ENCODE assay signal across 38 cellular contexts in the genomic region with DNA sequence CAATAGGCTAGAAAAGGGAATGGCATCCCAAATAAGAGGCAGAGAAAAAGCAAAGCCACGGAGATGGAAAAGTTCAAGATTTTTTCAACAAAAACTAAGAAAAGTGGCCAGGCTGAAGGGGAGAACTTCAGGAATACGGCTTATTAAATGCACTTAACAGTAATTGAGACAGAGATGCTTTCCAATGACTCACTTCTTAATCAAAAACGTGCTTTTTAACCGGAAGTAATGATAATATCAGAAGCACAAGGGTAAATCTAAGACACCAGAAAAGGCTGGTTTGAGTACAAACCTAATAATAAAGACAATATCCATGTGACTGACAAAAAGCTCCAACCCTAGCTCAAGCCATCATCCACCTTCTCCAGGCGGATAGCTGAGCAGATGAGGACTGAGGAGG. TPM values are rescaled to one million over a fixed set of nuclear protein-coding genes. Genes with fewer than 3 reads are reported as not detected.
"Had no signal": no experiment of that assay in that cellular context is flagged by ENCODE, and none has a peak within 500 bp of the region (broad histone marks: within the 10 kb centered on the region; RNA-seq: fewer than 3 reads in every experiment).

No MANE protein-coding gene starts in this region.

- H3K4me1 Mint-ChIP-seq: activated naive CD4-positive, alpha-beta T cell treated with anti-CD3 and anti-CD28 coated beads, Interleukin-2, amount 10 ng/mL, durations not matched to agents 7 days and 5 days; activated naive CD4-positive, alpha-beta T cell treated with anti-CD3 and anti-CD28 coated beads, Interleukin-2, amount 50 U/mL, for 24 hours; activated naive CD8-positive, alpha-beta T cell treated with anti-CD3 and anti-CD28 coated beads for 36 hours; activated naive CD8-positive, alpha-beta T cell treated with anti-CD3 and anti-CD28 coated beads, Interleukin-2, amount 10 ng/mL, durations not matched to agents 7 days and 5 days; activated naive CD8-positive, alpha-beta T cell treated with anti-CD3 and anti-CD28 coated beads, Interleukin-2, amount 50 U/mL, for 24 hours; activated T-helper 17 cell treated with anti-CD3 and anti-CD28 coated beads, Interleukin-2, amount 50 U/mL, for 72 hours; brain; central memory CD8-positive, alpha-beta T cell had no signal

- H3K9me3 ChIP-seq: adrenal gland, ascending aorta, body of pancreas, breast epithelium had no signal

- H3K27ac ChIP-seq: adrenal gland, ascending aorta, body of pancreas, brain microvascular endothelial cell, breast epithelium, cardiac muscle cell had no signal

- DNase-seq: activated effector memory CD4-positive, alpha-beta T cell treated with anti-CD3 and anti-CD28 coated beads, Interleukin-2, amount 50 U/mL, for 16 hours; activated effector memory CD4-positive, alpha-beta T cell treated with Interleukin-2 at 50 U/mL for 16 hours; activated gamma-delta T cell; activated gamma-delta T cell treated with Interleukin-2 at 50 U/mL for 16 hours; activated naive CD4-positive, alpha-beta T cell; activated naive CD4-positive, alpha-beta T cell treated with anti-CD3 and anti-CD28 coated beads for 36 hours; activated naive CD4-positive, alpha-beta T cell treated with anti-CD3 and anti-CD28 coated beads, Interleukin-2, amount 10 ng/mL, durations not matched to agents 7 days and 5 days; activated naive CD4-positive, alpha-beta T cell treated with anti-CD3 and anti-CD28 coated beads, Interleukin-2, amount 50 U/mL, for 16 hours; activated naive CD4-positive, alpha-beta T cell treated with Interleukin-2 at 50 U/mL for 16 hours; activated naive CD8-positive, alpha-beta T cell treated with anti-CD3 and anti-CD28 coated beads for 36 hours; activated naive CD8-positive, alpha-beta T cell treated with anti-CD3 and anti-CD28 coated beads, Interleukin-2, amount 10 ng/mL, durations not matched to agents 7 days and 5 days; activated naive CD8-positive, alpha-beta T cell treated with anti-CD3 and anti-CD28 coated beads, Interleukin-2, amount 50 U/mL, for 24 hours; activated T-cell treated with anti-CD3 and anti-CD28 coated beads, Interleukin-2, amount 50 U/mL, for 24 hours; activated T-cell treated with anti-CD3 and anti-CD28 coated beads, Interleukin-2, amount 50 U/mL, for 4 hours; activated T-cell treated with anti-CD3 and anti-CD28 coated beads, Interleukin-2, amount 50 U/mL, for 48 hours; activated T-cell treated with anti-CD3 and anti-CD28 coated beads, Interleukin-2, amount 50 U/mL, for 72 hours; adrenal gland; amniotic stem cell; amygdala; anterior cingulate cortex; aorta; body of pancreas; brain microvascular endothelial cell; caudate nucleus; central memory CD4-positive, alpha-beta T cell; cerebellar nuclear complex had no signal

- H3K27ac Mint-ChIP-seq: activated naive CD4-positive, alpha-beta T cell treated with anti-CD3 and anti-CD28 coated beads for 36 hours; activated naive CD4-positive, alpha-beta T cell treated with anti-CD3 and anti-CD28 coated beads, Interleukin-2, amount 10 ng/mL, durations not matched to agents 7 days and 5 days; activated naive CD4-positive, alpha-beta T cell treated with anti-CD3 and anti-CD28 coated beads, Interleukin-2, amount 50 U/mL, for 24 hours; activated naive CD4-positive, alpha-beta T cell treated with anti-CD3 and anti-CD28 coated beads, Interleukin-2, amount 50 U/mL, for 72 hours; activated naive CD8-positive, alpha-beta T cell; activated naive CD8-positive, alpha-beta T cell treated with anti-CD3 and anti-CD28 coated beads for 36 hours; activated naive CD8-positive, alpha-beta T cell treated with anti-CD3 and anti-CD28 coated beads, Interleukin-2, amount 10 ng/mL, durations not matched to agents 7 days and 5 days; activated naive CD8-positive, alpha-beta T cell treated with anti-CD3 and anti-CD28 coated beads, Interleukin-2, amount 50 U/mL, for 24 hours; activated T-cell treated with anti-CD3 and anti-CD28 coated beads, Interleukin-2, amount 50 U/mL, for 24 hours; activated T-cell treated with anti-CD3 and anti-CD28 coated beads, Interleukin-2, amount 50 U/mL, for 72 hours; activated T-helper 1 cell treated with anti-CD3 and anti-CD28 coated beads, Interleukin-12 subunit alpha, Interleukin-12 subunit beta, Interleukin-2, Interleukin-4 antibody, amounts not matched to agents 30 ng/mL and 10 ng/mL and 1 ng/mL, durations not matched to agents 14 hours and 24 hours and 36 hours; activated T-helper 17 cell treated with anti-CD3 and anti-CD28 coated beads, Interleukin-2, amount 50 U/mL, for 72 hours; activated T-helper 2 cell treated with anti-CD3 and anti-CD28 coated beads, Interferon-gamma antibody, Interleukin-2, Interleukin-4, amounts not matched to agents 10 μg/mL and 5 μg/mL and 100 μg/mL, durations not matched to agents 14 hours and 24 hours and 36 hours; brain had no signal

- ATAC-seq: activated naive CD4-positive, alpha-beta T cell treated with anti-CD3 and anti-CD28 coated beads, Interleukin-2, amount 50 U/mL, for 72 hours; activated naive CD8-positive, alpha-beta T cell treated with anti-CD3 and anti-CD28 coated beads, Interleukin-2, amount 50 U/mL, for 24 hours; activated T-cell treated with anti-CD3 and anti-CD28 coated beads, Interleukin-2, amount 50 U/mL, for 4 hours; activated T-cell treated with anti-CD3 and anti-CD28 coated beads, Interleukin-2, amount 50 U/mL, for 72 hours; activated T-helper 17 cell treated with anti-CD3 and anti-CD28 coated beads, Interleukin-2, amount 50 U/mL, for 72 hours; body of pancreas had no signal

- H3K36me3 Mint-ChIP-seq: activated naive CD4-positive, alpha-beta T cell treated with anti-CD3 and anti-CD28 coated beads, Interleukin-2, amount 10 ng/mL, durations not matched to agents 7 days and 5 days; activated naive CD4-positive, alpha-beta T cell treated with anti-CD3 and anti-CD28 coated beads, Interleukin-2, amount 50 U/mL, for 24 hours; activated naive CD4-positive, alpha-beta T cell treated with anti-CD3 and anti-CD28 coated beads, Interleukin-2, amount 50 U/mL, for 72 hours; activated naive CD8-positive, alpha-beta T cell; activated naive CD8-positive, alpha-beta T cell treated with anti-CD3 and anti-CD28 coated beads for 36 hours; activated naive CD8-positive, alpha-beta T cell treated with anti-CD3 and anti-CD28 coated beads, Interleukin-2, amount 10 ng/mL, durations not matched to agents 7 days and 5 days; brain had no signal

- H3K36me3 ChIP-seq: adrenal gland, ascending aorta, brain microvascular endothelial cell, breast epithelium, cardiac muscle cell had no signal

- H3K9me3 Mint-ChIP-seq: activated naive CD4-positive, alpha-beta T cell treated with anti-CD3 and anti-CD28 coated beads for 36 hours; activated naive CD4-positive, alpha-beta T cell treated with anti-CD3 and anti-CD28 coated beads, Interleukin-2, amount 10 ng/mL, durations not matched to agents 7 days and 5 days; activated naive CD4-positive, alpha-beta T cell treated with anti-CD3 and anti-CD28 coated beads, Interleukin-2, amount 50 U/mL, for 24 hours; activated naive CD4-positive, alpha-beta T cell treated with anti-CD3 and anti-CD28 coated beads, Interleukin-2, amount 50 U/mL, for 72 hours; activated naive CD8-positive, alpha-beta T cell treated with anti-CD3 and anti-CD28 coated beads for 36 hours; activated naive CD8-positive, alpha-beta T cell treated with anti-CD3 and anti-CD28 coated beads, Interleukin-2, amount 10 ng/mL, durations not matched to agents 7 days and 5 days; activated naive CD8-positive, alpha-beta T cell treated with anti-CD3 and anti-CD28 coated beads, Interleukin-2, amount 50 U/mL, for 24 hours; activated T-cell treated with anti-CD3 and anti-CD28 coated beads, Interleukin-2, amount 50 U/mL, for 24 hours; activated T-cell treated with anti-CD3 and anti-CD28 coated beads, Interleukin-2, amount 50 U/mL, for 4 hours; activated T-cell treated with anti-CD3 and anti-CD28 coated beads, Interleukin-2, amount 50 U/mL, for 72 hours; activated T-helper 1 cell treated with anti-CD3 and anti-CD28 coated beads, Interleukin-12 subunit alpha, Interleukin-12 subunit beta, Interleukin-2, Interleukin-4 antibody, amounts not matched to agents 30 ng/mL and 10 ng/mL and 1 ng/mL, durations not matched to agents 14 hours and 24 hours and 36 hours; activated T-helper 2 cell treated with anti-CD3 and anti-CD28 coated beads, Interferon-gamma antibody, Interleukin-2, Interleukin-4, amounts not matched to agents 10 μg/mL and 5 μg/mL and 100 μg/mL, durations not matched to agents 14 hours and 24 hours and 36 hours; central memory CD8-positive, alpha-beta T cell had no signal

- H3K27me3 ChIP-seq: adrenal gland, ascending aorta, body of pancreas, brain microvascular endothelial cell, breast epithelium, cardiac muscle cell had no signal

- H3K4me1 ChIP-seq: adrenal gland, ascending aorta, body of pancreas, breast epithelium had no signal

- H3K4me3 Mint-ChIP-seq: activated naive CD4-positive, alpha-beta T cell treated with anti-CD3 and anti-CD28 coated beads for 36 hours; activated naive CD4-positive, alpha-beta T cell treated with anti-CD3 and anti-CD28 coated beads, Interleukin-2, amount 10 ng/mL, durations not matched to agents 7 days and 5 days; activated naive CD4-positive, alpha-beta T cell treated with anti-CD3 and anti-CD28 coated beads, Interleukin-2, amount 50 U/mL, for 24 hours; activated naive CD8-positive, alpha-beta T cell; activated naive CD8-positive, alpha-beta T cell treated with anti-CD3 and anti-CD28 coated beads for 36 hours; activated naive CD8-positive, alpha-beta T cell treated with anti-CD3 and anti-CD28 coated beads, Interleukin-2, amount 10 ng/mL, durations not matched to agents 7 days and 5 days; activated naive CD8-positive, alpha-beta T cell treated with anti-CD3 and anti-CD28 coated beads, Interleukin-2, amount 50 U/mL, for 24 hours; activated T-cell treated with anti-CD3 and anti-CD28 coated beads, Interleukin-2, amount 50 U/mL, for 24 hours; activated T-cell treated with anti-CD3 and anti-CD28 coated beads, Interleukin-2, amount 50 U/mL, for 4 hours; activated T-cell treated with anti-CD3 and anti-CD28 coated beads, Interleukin-2, amount 50 U/mL, for 72 hours; activated T-helper 1 cell treated with anti-CD3 and anti-CD28 coated beads, Interleukin-12 subunit alpha, Interleukin-12 subunit beta, Interleukin-2, Interleukin-4 antibody, amounts not matched to agents 30 ng/mL and 10 ng/mL and 1 ng/mL, durations not matched to agents 14 hours and 24 hours and 36 hours; activated T-helper 17 cell treated with anti-CD3 and anti-CD28 coated beads, Interleukin-2, amount 50 U/mL, for 72 hours; brain; central memory CD8-positive, alpha-beta T cell had no signal

- H3K4me3 ChIP-seq: adrenal gland, ascending aorta, body of pancreas, breast epithelium, cardiac muscle cell had no signal

RNA-seq across cellular contexts. Expression of a gene that starts 24.8 kb away (rescaled TPM):
- total RNA-seq: activated naive CD4-positive, alpha-beta T cell treated with anti-CD3 and anti-CD28 coated beads for 36 hours; activated naive CD4-positive, alpha-beta T cell treated with anti-CD3 and anti-CD28 coated beads, Interleukin-2, amount 50 U/mL, for 72 hours; activated naive CD8-positive, alpha-beta T cell treated with anti-CD3 and anti-CD28 coated beads for 36 hours; activated naive CD8-positive, alpha-beta T cell treated with anti-CD3 and anti-CD28 coated beads, Interleukin-2, amount 10 ng/mL, durations not matched to agents 7 days and 5 days; activated T-cell treated with anti-CD3 and anti-CD28 coated beads, Interleukin-2, amount 50 U/mL, for 4 hours; activated T-cell treated with anti-CD3 and anti-CD28 coated beads, Interleukin-2, amount 50 U/mL, for 72 hours; activated T-helper 1 cell treated with anti-CD3 and anti-CD28 coated beads, Interleukin-12 subunit alpha, Interleukin-12 subunit beta, Interleukin-2, Interleukin-4 antibody, amounts not matched to agents 30 ng/mL and 10 ng/mL and 1 ng/mL, durations not matched to agents 14 hours and 24 hours and 36 hours; activated T-helper 17 cell treated with anti-CD3 and anti-CD28 coated beads, Interleukin-2, amount 50 U/mL, for 72 hours; activated T-helper 2 cell treated with anti-CD3 and anti-CD28 coated beads, Interferon-gamma antibody, Interleukin-2, Interleukin-4, amounts not matched to agents 10 μg/mL and 5 μg/mL and 100 μg/mL, durations not matched to agents 14 hours and 24 hours and 36 hours; bronchial epithelial cell had no signal
